18 cellular contexts compared by ENCODE assay signal in the genomic region with DNA sequence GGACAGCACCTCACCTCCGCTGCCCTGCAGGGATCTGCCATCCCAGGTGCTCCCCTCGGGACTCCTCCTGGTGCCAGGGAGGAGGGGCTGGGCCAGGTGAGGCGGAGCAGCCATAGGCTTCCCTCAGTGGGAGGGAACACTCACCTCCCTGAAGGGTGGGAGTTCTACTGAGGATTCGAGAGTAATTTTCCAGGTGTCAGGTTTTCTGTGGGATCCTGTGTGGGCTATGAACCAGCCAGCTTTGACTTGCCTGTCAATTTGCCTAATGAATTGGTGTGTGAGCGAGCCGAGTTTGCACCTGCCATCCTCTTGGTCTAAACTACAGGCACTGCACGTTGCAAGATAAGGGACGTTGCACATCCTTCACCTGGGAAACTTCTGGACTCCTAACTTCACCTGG.
DNase-seq lines count a peak whose midpoint lies in the region.
"Had no signal": no experiment of that assay in that cellular context is flagged by ENCODE, and none has a peak within 500 bp of the region (broad histone marks: within the 10 kb centered on the region; RNA-seq: fewer than 3 reads in every experiment).

No MANE protein-coding gene starts in this region.

- peak overlapping the region; percentile 91 for H3K4me2 ChIP-seq in BLaER1
- H3K4me2 ChIP-seq: A549, GM23338 had no signal

- H4K20me1 ChIP-seq in BLaER1: no peaks in the 10 kb centered on the region

- H3K36me3 ChIP-seq in BLaER1: 0 out of 2 replicates have a peak, but pooled peaks cover 7% of the 10 kb centered on the region
- H3K36me3 ChIP-seq: BE2C had no signal

- no peaks in the 10 kb centered on the region for H3K27me3 ChIP-seq in BLaER1

- DNase-seq in NCI-H2171 treated with DMSO at 0.1 percent for 48 hours (lab: John Stamatoyannopoulos, UW) (peak; percentile 29), NCI-H2171 (lab: John Stamatoyannopoulos, UW) (no peak), NCI-H1105 (lab: John Stamatoyannopoulos, UW) (peak; percentile 39), NCI-H2107 treated with DMSO at 0.1 percent for 48 hours (lab: John Stamatoyannopoulos, UW; ENCODE audit: unreplicated experiment) (peak; percentile 85), DMS153 (lab: John Stamatoyannopoulos, UW) (no peak), T1000 (lab: John Stamatoyannopoulos, UW) (no peak), SIG-M5 treated with dmso at 0.1 percent for 504 hours (lab: John Stamatoyannopoulos, UW; ENCODE audit: unreplicated experiment) (no peak)
- DNase-seq: ACHN; AML-193; BE2C; Caco-2; CD8-positive, alpha-beta T cell; DND-41 had no signal

- peak overlapping the region; percentile 58; the same call in 1 of the 2 replicates for H3K9ac ChIP-seq in BLaER1

- H3K27ac ChIP-seq in BLaER1: 0 out of 2 replicates have a peak overlapping the region, but pooled peaks have one; percentile 59
- H3K27ac ChIP-seq: A549, C4-2B had no signal

- H3K9me3 ChIP-seq in BLaER1: peaks cover 13% of the 10 kb centered on the region
- H3K9me3 ChIP-seq: Caco-2 had no signal

- peaks cover 70% of the 10 kb centered on the region for H3K4me1 ChIP-seq in BLaER1

- H3K4me3 ChIP-seq in BLaER1: peak overlapping the region; percentile 14; the same call in 1 of the 2 replicates
- H3K4me3 ChIP-seq: A549, GM12878, GM23338 had no signal

Comparison
In these comparisons a context has a peak if more than half of its experiments do, and no peak if none do; other contexts are left out.
1. DNase-seq: peak in NCI-H2171 treated with DMSO at 0.1 percent for 48 hours (single experiment), NCI-H1105 (single experiment) and NCI-H2107 treated with DMSO at 0.1 percent for 48 hours (single experiment); none in NCI-H2171 (single experiment), DMS153 (single experiment), T1000 (single experiment) and SIG-M5 treated with dmso at 0.1 percent for 504 hours (single experiment).